8 cellular contexts compared by ENCODE assay signal in genomic region chr5:89930591-89931383, GRCh38.
DNase-seq lines count a peak whose midpoint lies in the region; ATAC-seq and TF ChIP-seq lines count a peak whose summit lies in the region.

No MANE protein-coding gene starts in this region.

- no peak for TF ChIP-seq CTCF in thyroid gland (IDR thresholded peaks at IDR 0.05)

- H3K27ac ChIP-seq in aorta (ENCODE audit: low read depth in 1 of 2, low read length in 2 of 2) (no peak overlapping the region), thyroid gland (no peak overlapping the region)

- no peaks in the 10 kb centered on the region for H3K36me3 ChIP-seq in aorta (ENCODE audit: control insufficient read depth in 1 of 2, insufficient read depth in 2 of 2, low read length in 1 of 2)
- H3K36me3 ChIP-seq in thyroid gland, result no peaks in the 10 kb centered on the region

- DNase-seq in RPMI7951 (ENCODE audit: low read depth), result peak; percentile 79
- peak; percentile 72 to 82 for DNase-seq in lung microvascular endothelial cell (ENCODE audit: low read depth in 2 of 2)
- DNase-seq in AML-193 (lab: John Stamatoyannopoulos, UW), result no peak
- DNase-seq in iPS-NIHi11 (ENCODE audit: low spot score), result no peak
- no peak for DNase-seq in aorta
- DNase-seq in thyroid gland, result no peak

- H3K9me3 ChIP-seq in aorta (ENCODE audit: control insufficient read depth, low read length), result no peaks in the 10 kb centered on the region
- no peaks in the 10 kb centered on the region for H3K9me3 ChIP-seq in thyroid gland

- H3K4me1 ChIP-seq in aorta (ENCODE audit: control insufficient read depth in 1 of 2, insufficient read depth in 2 of 2, low read length in 2 of 2), result peaks cover 0 to 6% of the 10 kb centered on the region in 2 donors
- no peaks in the 10 kb centered on the region for H3K4me1 ChIP-seq in thyroid gland

- intact Hi-C loops in aorta (cut with DNase I) (no loop called here), thyroid gland (cut with DNase I) (no loop called here)

- H3K27me3 ChIP-seq in aorta (ENCODE audit: control insufficient read depth in 1 of 2, insufficient read depth in 2 of 2, low read length in 1 of 2) (no peaks in the 10 kb centered on the region), thyroid gland (no peaks in the 10 kb centered on the region)

- TF ChIP-seq POLR2A in thyroid gland (IDR thresholded peaks at IDR 0.05), result no peak

- H3K4me3 ChIP-seq in aorta (ENCODE audit: low read length in 2 of 2) (no peak overlapping the region), thyroid gland (replicated peaks in 1 of 3) (no peak overlapping the region)

- ATAC-seq in GM18511 (IDR thresholded peaks at IDR 0.05; ENCODE audit: unreplicated experiment) (peak; percentile 94), HG02884 (IDR thresholded peaks at IDR 0.05; ENCODE audit: unreplicated experiment) (peak; percentile 77), aorta (ENCODE audit: low FRiP score) (no peak)

- WGBS in aorta, 2 donors, result 4 to 5% methylated on average over 5 of the region's 5 CpGs
- 59 to 64% methylated on average over 5 of the region's 5 CpGs for WGBS in thyroid gland, 2 donors

Comparison
In these comparisons a context has a peak if more than half of its experiments do, and no peak if none do; other contexts are left out.
1. DNase-seq: peak in RPMI7951 (single experiment) and lung microvascular endothelial cell (2 of 2); none in AML-193 (0 of 2), iPS-NIHi11 (single experiment), aorta (0 of 2) and thyroid gland (0 of 2).